Comparison of ENCODE assay signal across 8 cellular contexts in genomic region chr14:50668008-50668851, GRCh38. TPM values are rescaled to one million over a fixed set of nuclear protein-coding genes. Genes with fewer than 3 reads are reported as not detected.
DNase-seq lines count a peak whose midpoint lies in the region; ATAC-seq and TF ChIP-seq lines count a peak whose summit lies in the region.

TSS of gene SAV1 (minus strand) at chr14:50668306. CDS start at chr14:50667967, 339 bp downstream.

- H3K36me3 ChIP-seq in duodenal mucosa (ENCODE audit: control insufficient read depth in 1 of 2, insufficient read depth in 2 of 2, low read length in 2 of 2), result peaks cover 0 to 4% of the 10 kb centered on the region in 2 donors
- peaks cover 6% of the 10 kb centered on the region for H3K36me3 ChIP-seq in lower lobe of right lung

- no peaks in the 10 kb centered on the region for H3K27me3 ChIP-seq in duodenal mucosa (ENCODE audit: control insufficient read depth in 1 of 2, insufficient read depth in 2 of 2, low read length in 2 of 2)
- H3K27me3 ChIP-seq in lower lobe of right lung (ENCODE audit: low read depth), result no peaks in the 10 kb centered on the region

- H3K9ac ChIP-seq in duodenal mucosa (ENCODE audit: low read depth in 1 of 2, low read length in 2 of 2), result peak within 1 kb of the TSS; percentile 77 to 82

- H3K9me3 ChIP-seq in duodenal mucosa (ENCODE audit: control insufficient read depth in 1 of 2, low read length in 2 of 2) (no peaks in the 10 kb centered on the region), lower lobe of right lung (no peaks in the 10 kb centered on the region)

- peak within 1 kb of the TSS; percentile 80 to 90 for H3K4me3 ChIP-seq in duodenal mucosa (ENCODE audit: low read depth in 1 of 2, low read length in 2 of 2)
- peak within 1 kb of the TSS; percentile 89 for H3K4me3 ChIP-seq in lower lobe of right lung

- H3K4me1 ChIP-seq in duodenal mucosa (ENCODE audit: control insufficient read depth in 1 of 2, insufficient read depth in 2 of 2, low read length in 2 of 2), result peaks cover 5 to 8% of the 10 kb centered on the region in 2 donors
- H3K4me1 ChIP-seq in lower lobe of right lung, result peaks cover 17% of the 10 kb centered on the region

- intact Hi-C loops in lower lobe of right lung (cut with DNase I), result no loop called here

- H3K27ac ChIP-seq in duodenal mucosa (ENCODE audit: low read depth, low read length), result peak within 1 kb of the TSS; percentile 89
- H3K27ac ChIP-seq in lower lobe of right lung, result peak within 1 kb of the TSS; percentile 93

- ATAC-seq in GM19023 (IDR thresholded peaks at IDR 0.05; ENCODE audit: unreplicated experiment) (peak; percentile 66), HG03196 (IDR thresholded peaks at IDR 0.05; ENCODE audit: unreplicated experiment) (peak; percentile 51), lower lobe of right lung (peak; percentile 95 to 96)

- peak; percentile 84 for DNase-seq in AG20443 (ENCODE audit: low spot score)
- DNase-seq in NCI-H510A treated with DMSO at 0.1 percent for 48 hours (lab: John Stamatoyannopoulos, UW), result peak; percentile 75
- DNase-seq in activated CD4-positive, alpha-beta T cell treated with anti-CD3 and anti-CD28 coated beads, Interleukin-2, amount 50 U/mL, for 48 hours, result peak; percentile 56 to 67
- peak; percentile 87 for DNase-seq in lower lobe of right lung
- peak; percentile 22 to 53 (median 31) for DNase-seq in stimulated activated CD4-positive, alpha-beta T cell treated with anti-CD3 and anti-CD28 coated beads, TNF-alpha, amount 100 ng/mL, for 24 hours (ENCODE audit: low read depth in 3 of 3)

- TF ChIP-seq CTCF in lower lobe of right lung (IDR thresholded peaks at IDR 0.05), result no peak

RNA-seq across cellular contexts. Expression of gene SAV1, which starts in this region (rescaled TPM):
- total RNA-seq in lower lobe of right lung, result 39.3 TPM

Comparison
In these comparisons a context has a peak if more than half of its experiments do, and no peak if none do; other contexts are left out.
1. Peak in every context shown above with its lines: DNase-seq, ATAC-seq, H3K4me3 ChIP-seq and H3K27ac ChIP-seq.
2. DNase-seq: peak in every context shown above with its lines; median percentile 87 in lower lobe of right lung; 84 in AG20443; 75 in NCI-H510A treated with DMSO at 0.1 percent for 48 hours; 62 in activated CD4-positive, alpha-beta T cell treated with anti-CD3 and anti-CD28 coated beads, Interleukin-2, amount 50 U/mL, for 48 hours; 31 in stimulated activated CD4-positive, alpha-beta T cell treated with anti-CD3 and anti-CD28 coated beads, TNF-alpha, amount 100 ng/mL, for 24 hours.